In genomic region chr16:89573826-89574680, GRCh38 we compare ENCODE assay signal across 10 cellular contexts. TPM values are rescaled to one million over a fixed set of nuclear protein-coding genes. Genes with fewer than 3 reads are reported as not detected.
DNase-seq lines count a peak whose midpoint lies in the region; ATAC-seq and TF ChIP-seq lines count a peak whose summit lies in the region.
"Had no signal": no experiment of that assay in that cellular context is flagged by ENCODE, and none has a peak within 500 bp of the region (broad histone marks: within the 10 kb centered on the region; RNA-seq: fewer than 3 reads in every experiment).

No MANE protein-coding gene starts in this region.

- H3K4me1 ChIP-seq in effector memory CD4-positive, alpha-beta T cell (ENCODE audit: control insufficient read depth, insufficient read depth, low read length, poor library complexity, severe bottlenecking): peaks cover 19% of the 10 kb centered on the region
- peaks cover 0 to 3% of the 10 kb centered on the region in 2 donors for H3K4me1 ChIP-seq in gastrocnemius medialis

- intact Hi-C loops in gastrocnemius medialis (cut with DNase I; ENCODE audit: low total_unique reads): no loop called here

- H3K9me3 Mint-ChIP-seq in osteocyte (ENCODE audit: unreplicated experiment) (no peaks in the 10 kb centered on the region), HFFc6 (no peaks in the 10 kb centered on the region)

- no peak for TF ChIP-seq POLR2A in gastrocnemius medialis (IDR thresholded peaks at IDR 0.05)

- in situ Hi-C loops in gastrocnemius medialis (cut with MboI; ENCODE audit: low sequenced_read_pairs in 4 of 4): no loop called here

- DNase-seq in MG63: no peak
- no peak for DNase-seq in effector memory CD4-positive, alpha-beta T cell
- no peak for DNase-seq in osteocyte (ENCODE audit: extremely low spot score, unreplicated experiment)
- no peak for DNase-seq in HFFc6
- DNase-seq in NCI-H2196 treated with DMSO at 0.1 percent for 48 hours (lab: John Stamatoyannopoulos, UW; ENCODE audit: unreplicated experiment): no peak
- no peak for DNase-seq in gastrocnemius medialis
- DNase-seq: GOT3; NK-92 treated with Interleukin-12 subunit alpha and Interleukin-12 subunit beta, amount 100 ng/mL, for 24 hours had no signal

- H3K4me3 Mint-ChIP-seq in osteocyte (ENCODE audit: unreplicated experiment): peak overlapping the region; percentile 35
- H3K4me3 Mint-ChIP-seq in HFFc6: no peak overlapping the region

- H3K27ac ChIP-seq in effector memory CD4-positive, alpha-beta T cell (ENCODE audit: insufficient read depth, low read length, poor library complexity, severe bottlenecking): no peak overlapping the region
- no peak overlapping the region for H3K27ac ChIP-seq in gastrocnemius medialis
- H3K27ac ChIP-seq: right atrium auricular region had no signal

- H3K4me3 ChIP-seq in GM12875 (ENCODE audit: low read depth, low read length): peak overlapping the region; percentile 65
- H3K4me3 ChIP-seq in MG63: peak overlapping the region; percentile 36
- H3K4me3 ChIP-seq in effector memory CD4-positive, alpha-beta T cell (ENCODE audit: insufficient read depth, low read depth, low read length, poor library complexity, severe bottlenecking): peak overlapping the region; percentile 55
- peak overlapping the region in 1 of 4 donors; percentile 31 for H3K4me3 ChIP-seq in gastrocnemius medialis

- peak overlapping the region; percentile 48 for H3K27ac Mint-ChIP-seq in osteocyte (ENCODE audit: unreplicated experiment)
- H3K27ac Mint-ChIP-seq in HFFc6: no peak overlapping the region; the same call in 1 of the 2 replicates

- H3K9me3 ChIP-seq in MG63: no peaks in the 10 kb centered on the region
- no peaks in the 10 kb centered on the region for H3K9me3 ChIP-seq in effector memory CD4-positive, alpha-beta T cell (ENCODE audit: control insufficient read depth, low read length)
- no peaks in the 10 kb centered on the region for H3K9me3 ChIP-seq in gastrocnemius medialis
- H3K9me3 ChIP-seq: right atrium auricular region had no signal

- H3K36me3 ChIP-seq in MG63 (no peaks in the 10 kb centered on the region), gastrocnemius medialis (no peaks in the 10 kb centered on the region)
- no peaks in the 10 kb centered on the region for H3K36me3 ChIP-seq in effector memory CD4-positive, alpha-beta T cell (ENCODE audit: control insufficient read depth, insufficient read depth, low read length)
- H3K36me3 ChIP-seq: right atrium auricular region had no signal

- H3K4me1 Mint-ChIP-seq in osteocyte (ENCODE audit: unreplicated experiment): peaks cover 16% of the 10 kb centered on the region
- no peaks in the 10 kb centered on the region for H3K4me1 Mint-ChIP-seq in HFFc6 (ENCODE audit: low read depth)

- ATAC-seq in gastrocnemius medialis: no peak

- H3K27me3 Mint-ChIP-seq in osteocyte (ENCODE audit: unreplicated experiment) (no peaks in the 10 kb centered on the region), HFFc6 (ENCODE audit: insufficient read depth) (peaks cover 4% of the 10 kb centered on the region)

- no peak for TF ChIP-seq CTCF in GM12875 (IDR thresholded peaks at IDR 0.05; ENCODE audit: borderline replicate concordance, insufficient read depth, low read depth, low read length)
- TF ChIP-seq CTCF in osteocyte (IDR thresholded peaks at IDR 0.05): no peak
- TF ChIP-seq CTCF in HFFc6 (IDR thresholded peaks at IDR 0.05): no peak
- TF ChIP-seq CTCF in gastrocnemius medialis (IDR thresholded peaks at IDR 0.05 in 4 of 5, conservative IDR thresholded peaks at IDR 0.05 in 1 of 5): no peak

- no peaks in the 10 kb centered on the region for H3K36me3 Mint-ChIP-seq in osteocyte (ENCODE audit: unreplicated experiment)
- H3K36me3 Mint-ChIP-seq in HFFc6 (ENCODE audit: low read depth): peaks cover 8% of the 10 kb centered on the region; the same call in 1 of the 2 replicates

- H3K27me3 ChIP-seq in MG63: no peaks in the 10 kb centered on the region
- peaks cover 13% of the 10 kb centered on the region for H3K27me3 ChIP-seq in effector memory CD4-positive, alpha-beta T cell (replicated peaks; ENCODE audit: control insufficient read depth, insufficient read depth, low read length, poor library complexity, severe bottlenecking)
- peaks cover 55 to 71% (median 57%) of the 10 kb centered on the region in 3 donors for H3K27me3 ChIP-seq in gastrocnemius medialis

RNA-seq across cellular contexts. Expression of gene CPNE7, which starts 1.5 kb away (rescaled TPM):
- total RNA-seq in MG63 (2014; rRNA removed; shearing (Covaris generic); ENCODE audit: low replicate concordance): 9.1 and 9.6 TPM in 2 replicates
- total RNA-seq in osteocyte (19.7 and 23.6 TPM in 2 replicates), gastrocnemius medialis (not detected)
- total RNA-seq in HFFc6 (2021; fragmentation: NEBNext Ultra II Directional; extraction: Animal tissue kit (Norgen Biotek cat#: 25700)): 10 to 100 TPM; 17.6 to 22.2 (median 19.3) TPM
- total RNA-seq: right atrium auricular region had no signal

RNA-seq across cellular contexts. Expression of gene RPL13, which starts 13.6 kb away (rescaled TPM):
- total RNA-seq in MG63 (2014; rRNA removed; shearing (Covaris generic); ENCODE audit: low replicate concordance): 2,413 and 2,555 TPM in 2 replicates
- 1,759 and 1,785 TPM in 2 replicates for total RNA-seq in osteocyte
- 1,000 to 10,000 TPM; 1,572 to 1,808 (median 1,628) TPM for total RNA-seq in HFFc6 (2021; fragmentation: NEBNext Ultra II Directional; extraction: Animal tissue kit (Norgen Biotek cat#: 25700))
- 1,000 to 10,000 TPM; 4,295 to 5,889 (median 4,806) TPM for total RNA-seq in gastrocnemius medialis

RNA-seq across cellular contexts. Expression of gene DPEP1, which starts 39.4 kb away (rescaled TPM):
- not detected in 2 replicates for total RNA-seq in MG63 (2014; rRNA removed; shearing (Covaris generic); ENCODE audit: low replicate concordance)
- total RNA-seq in osteocyte (not detected in 2 replicates), gastrocnemius medialis (not detected)
- total RNA-seq in HFFc6 (2021; fragmentation: NEBNext Ultra II Directional; extraction: Animal tissue kit (Norgen Biotek cat#: 25700)): not detected

Comparison
In these comparisons a context has a peak if more than half of its experiments do, and no peak if none do; other contexts are left out.
1. RNA of gene CPNE7, which starts 1.5 kb away (total RNA-seq): 19.7 to 23.6 TPM in osteocyte, 17.6 to 22.2 TPM in HFFc6 and 9.1 to 9.6 TPM in MG63; not detected in gastrocnemius medialis; every median in the first group is over 10 times any median in the second.